8 cellular contexts compared by ENCODE assay signal in the genomic region with DNA sequence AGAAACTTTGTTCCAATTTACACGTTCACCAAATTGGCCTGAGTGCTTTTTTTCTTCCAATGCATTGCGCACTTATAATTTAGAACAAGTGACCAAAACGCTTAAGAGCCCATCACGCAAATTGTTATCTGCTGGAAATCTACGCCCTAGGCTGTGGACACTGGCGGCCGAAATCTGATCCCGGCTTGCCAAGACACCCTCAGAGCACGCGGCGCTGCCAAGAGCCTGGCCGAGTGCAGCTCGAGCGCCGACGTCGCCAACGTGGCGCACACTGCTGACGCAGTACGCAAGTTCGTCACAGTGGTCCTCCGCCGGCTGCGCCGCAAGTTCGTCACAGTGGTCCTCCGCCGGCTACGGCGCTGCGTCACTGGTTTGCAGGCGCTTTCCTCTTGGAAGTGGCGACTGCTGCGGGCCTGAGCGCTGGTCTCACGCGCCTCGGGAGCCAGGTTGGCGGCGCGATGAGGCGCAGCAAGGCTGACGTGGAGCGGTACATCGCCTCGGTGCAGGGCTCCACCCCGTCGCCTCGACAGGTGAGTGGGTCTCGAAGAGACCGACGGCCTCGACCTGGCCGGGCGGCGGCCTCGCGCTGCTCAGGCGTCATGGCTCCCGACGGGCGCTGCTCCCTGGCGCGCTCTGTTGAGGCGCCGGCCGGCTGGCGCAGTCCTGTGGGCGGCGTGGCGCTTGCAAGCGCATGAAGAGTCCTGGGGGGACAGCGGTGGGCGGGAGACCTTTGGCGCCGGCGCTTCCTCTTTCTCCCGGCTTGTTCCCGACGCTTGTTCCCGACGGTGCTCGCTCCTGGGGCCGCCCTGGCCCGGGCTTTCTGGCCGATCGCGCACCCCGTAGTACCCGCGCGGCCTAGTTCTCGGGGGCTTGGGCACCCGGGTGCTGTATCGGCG. TPM values are rescaled to one million over a fixed set of nuclear protein-coding genes. Genes with fewer than 3 reads are reported as not detected.
DNase-seq lines count a peak whose midpoint lies in the region; ATAC-seq and TF ChIP-seq lines count a peak whose summit lies in the region.

A gene (plus strand): TSS at position 334 of the 896 bp plus-strand sequence. CDS start 125 bp downstream, at position 459.

- H3K9me3 Mint-ChIP-seq in activated naive CD4-positive, alpha-beta T cell treated with anti-CD3 and anti-CD28 coated beads, Interleukin-2, amount 50 U/mL, for 72 hours: no peaks in the 10 kb centered on the region

- H3K36me3 Mint-ChIP-seq in activated naive CD4-positive, alpha-beta T cell treated with anti-CD3 and anti-CD28 coated beads, Interleukin-2, amount 50 U/mL, for 72 hours: peaks cover 0 to 6% of the 10 kb centered on the region in 2 donors

- no peak for TF ChIP-seq CTCF in suprapubic skin (IDR thresholded peaks at IDR 0.05)

- H3K36me3 ChIP-seq in suprapubic skin: no peaks in the 10 kb centered on the region

- under 1% methylated on average over 47 of the region's 97 CpGs for WGBS in suprapubic skin

- peaks cover 26% of the 10 kb centered on the region for H3K4me1 ChIP-seq in suprapubic skin

- no peak for TF ChIP-seq EP300 in suprapubic skin (IDR thresholded peaks at IDR 0.05)

- peak within 1 kb of the TSS; percentile 82 for H3K4me3 ChIP-seq in suprapubic skin

- peak within 1 kb of the TSS; percentile 99 for H3K27ac Mint-ChIP-seq in activated naive CD4-positive, alpha-beta T cell treated with anti-CD3 and anti-CD28 coated beads, Interleukin-2, amount 50 U/mL, for 72 hours

- H3K9me3 ChIP-seq in suprapubic skin: no peaks in the 10 kb centered on the region

- H3K27me3 ChIP-seq in suprapubic skin: no peaks in the 10 kb centered on the region

- peak; percentile 94 for TF ChIP-seq POLR2A in GM10847 (IDR thresholded peaks at IDR 0.05; ENCODE audit: extremely low read depth, insufficient read length)
- TF ChIP-seq POLR2A in suprapubic skin (IDR thresholded peaks at IDR 0.05): peak; percentile 20 to 95

- peak; percentile 99 for ATAC-seq in HG02642 (IDR thresholded peaks at IDR 0.05; ENCODE audit: poor library complexity, unreplicated experiment)
- peak; percentile 99 for ATAC-seq in activated naive CD4-positive, alpha-beta T cell treated with anti-CD3 and anti-CD28 coated beads, Interleukin-2, amount 50 U/mL, for 72 hours

- peak within 1 kb of the TSS; percentile 97 for H3K27ac ChIP-seq in suprapubic skin

- peak; percentile 92 for DNase-seq in NCI-H1105 (lab: John Stamatoyannopoulos, UW)
- DNase-seq in SKM-1 (lab: John Stamatoyannopoulos, UW; ENCODE audit: unreplicated experiment): peak; percentile 77
- peak; percentile 84 to 94 for DNase-seq in activated naive CD4-positive, alpha-beta T cell treated with anti-CD3 and anti-CD28 coated beads, Interleukin-2, amount 50 U/mL, for 72 hours (ENCODE audit: low spot score in 2 of 2)
- DNase-seq in glomerular endothelial cell (ENCODE audit: extremely low read depth, low read depth, low spot score): peak; percentile 84
- peak; percentile 91 for DNase-seq in occipital lobe (lab: John Stamatoyannopoulos, UW)
- peak; percentile 96 to 97 for DNase-seq in suprapubic skin (ENCODE audit: low spot score in 2 of 2)

RNA-seq across cellular contexts. Expression of the gene that starts here (rescaled TPM):
- total RNA-seq in activated naive CD4-positive, alpha-beta T cell treated with anti-CD3 and anti-CD28 coated beads, Interleukin-2, amount 50 U/mL, for 72 hours: 10 to 100 TPM; 59.6 to 72.5 TPM
- 52.9 and 63.4 TPM in 2 replicates for total RNA-seq in glomerular endothelial cell
- 99.8 TPM for total RNA-seq in occipital lobe
- 10 to 100 TPM; 53.3 to 87.4 (median 68.4) TPM for total RNA-seq in suprapubic skin

Comparison
In these comparisons a context has a peak if more than half of its experiments do, and no peak if none do; other contexts are left out.
1. Peak in every context shown above with its lines: DNase-seq, ATAC-seq, H3K4me3 ChIP-seq and H3K27ac ChIP-seq.